Comparison of ENCODE assay signal across 30 cellular contexts in the genomic region with DNA sequence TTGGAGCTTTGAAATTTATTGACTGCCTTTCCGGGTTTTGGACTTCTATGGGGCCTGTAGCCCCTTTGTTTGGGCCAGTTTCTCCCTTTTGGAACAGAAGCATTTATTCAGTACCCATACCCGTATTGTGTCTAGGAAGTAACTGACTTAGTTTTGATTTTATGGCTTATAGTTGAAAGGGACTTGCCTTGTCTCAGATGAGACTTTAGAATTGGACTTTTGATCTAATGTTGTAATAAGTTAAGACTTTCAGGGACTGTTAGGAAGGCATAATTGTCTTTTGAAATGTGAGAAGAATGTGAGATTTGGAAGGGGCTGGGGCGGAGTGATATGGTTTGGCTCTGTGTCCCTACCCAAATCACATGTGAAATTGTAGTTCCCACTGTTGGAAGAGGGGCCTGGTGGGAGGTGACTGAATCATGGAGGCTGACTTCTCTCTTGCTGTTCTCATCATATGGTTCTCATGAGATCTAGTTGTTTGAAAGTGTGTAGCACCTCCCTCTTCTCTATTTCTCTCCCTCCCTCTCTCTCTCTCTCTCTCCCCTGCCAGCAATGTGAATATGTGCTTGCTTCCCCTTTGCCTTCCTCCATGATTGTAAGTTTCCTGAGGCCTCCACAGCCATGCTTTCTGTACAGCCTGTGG. TPM values are rescaled to one million over a fixed set of nuclear protein-coding genes. Genes with fewer than 3 reads are reported as not detected.
DNase-seq lines count a peak whose midpoint lies in the region; ATAC-seq, FAIRE-seq and TF ChIP-seq lines count a peak whose summit lies in the region.
"Had no signal": no experiment of that assay in that cellular context is flagged by ENCODE, and none has a peak within 500 bp of the region (broad histone marks: within the 10 kb centered on the region; RNA-seq: fewer than 3 reads in every experiment).

No MANE protein-coding gene starts in this region.

- H3K9me3 Mint-ChIP-seq in Calu3 (ENCODE audit: low read depth, unreplicated experiment) (no peaks in the 10 kb centered on the region), neural progenitor cell (no peaks in the 10 kb centered on the region)
- no peaks in the 10 kb centered on the region for H3K9me3 Mint-ChIP-seq in stimulated activated naive CD8-positive, alpha-beta T cell treated with anti-CD3 and anti-CD28 coated beads, Interleukin-15, amount 100 ng/mL, for 72 hours
- H3K9me3 Mint-ChIP-seq: activated T-cell treated with anti-CD3 and anti-CD28 coated beads, Interleukin-2, amount 50 U/mL, for 24 hours; CD4-positive, CD25-positive, alpha-beta regulatory T cell; central memory CD8-positive, alpha-beta T cell; T-helper 1 cell treated with Interleukin-12 subunit alpha and Interleukin-12 subunit beta and Interleukin-4 antibody, amounts not matched to agents 30 μg/mL and 1 μg/mL, for 36 hours had no signal

- H4K20me1 ChIP-seq in K562 (replicated peaks; ENCODE audit: control insufficient read depth, insufficient read depth, low read length) = no peaks in the 10 kb centered on the region
- H4K20me1 ChIP-seq in neural progenitor cell (ENCODE audit: low read depth) = no peaks in the 10 kb centered on the region

- CTCF ChIA-PET in Calu3 (lab: Charles Lee) = no interaction called here
- CTCF ChIA-PET in K562 (lab: Yijun Ruan, JAX; ENCODE audit: low intra/inter-chr PET ratio) = no interaction called here

- H3K9ac ChIP-seq in K562 (ENCODE audit: insufficient read depth in 1 of 2, low read depth in 2 of 2, low read length in 2 of 2) = no peak overlapping the region
- H3K9ac ChIP-seq in stomach smooth muscle (ENCODE audit: low read length in 2 of 2) = no peak overlapping the region
- H3K9ac ChIP-seq in neural progenitor cell = no peak overlapping the region
- H3K9ac ChIP-seq: KMS-11 had no signal

- H3K79me2 ChIP-seq in K562 (ENCODE audit: control insufficient read depth, insufficient read depth, low read length) (no peaks in the 10 kb centered on the region), neural progenitor cell (ENCODE audit: low read depth) (no peaks in the 10 kb centered on the region)

- in situ Hi-C loops in K562 (cut with MboI) = no loop called here

- intact Hi-C loops in Calu3 (cut with micrococcal nuclease; ENCODE audit: unreplicated experiment) = no loop called here
- intact Hi-C loops in K562 (cut with micrococcal nuclease) = no loop called here
- intact Hi-C loops in lower lobe of right lung (cut with DNase I) = no loop called here

- POLR2A ChIA-PET in K562 (lab: Yijun Ruan, JAX) = no interaction called here

- TF ChIP-seq CTCF in Calu3 (IDR thresholded peaks at IDR 0.05; ENCODE audit: unreplicated experiment) (no peak), K562 (IDR thresholded peaks at IDR 0.05 in 2 of 3, conservative IDR thresholded peaks at IDR 0.05 in 1 of 3; ENCODE audit: insufficient read depth in 2 of 3, low read depth in 1 of 3, low read length in 3 of 3) (no peak), gastroesophageal sphincter (IDR thresholded peaks at IDR 0.05) (no peak), lower lobe of right lung (IDR thresholded peaks at IDR 0.05) (no peak), neural progenitor cell (IDR thresholded peaks at IDR 0.05) (no peak)

- ATAC-seq in K562 = no peak
- no peak for ATAC-seq in gastroesophageal sphincter
- ATAC-seq in stimulated activated naive CD8-positive, alpha-beta T cell treated with anti-CD3 and anti-CD28 coated beads, Interleukin-15, amount 100 ng/mL, for 72 hours = no peak
- no peak for ATAC-seq in lower lobe of right lung
- ATAC-seq: naive thymus-derived CD4-positive, alpha-beta T cell; Right ventricle myocardium inferior; SK-N-SH treated with all-trans-retinoic acid at 6 μM for 48 hours had no signal

- BruUV-seq in Calu3 (replicated peaks; lab: Mats Ljungman, UMichigan) = no TSS peak
- no TSS peak for BruUV-seq in K562 (replicated peaks; lab: Mats Ljungman, UMichigan)

- H3K4me1 Mint-ChIP-seq in Calu3 (ENCODE audit: low read depth, unreplicated experiment) (peaks cover 61% of the 10 kb centered on the region), neural progenitor cell (no peaks in the 10 kb centered on the region)
- no peaks in the 10 kb centered on the region for H3K4me1 Mint-ChIP-seq in stimulated activated naive CD8-positive, alpha-beta T cell treated with anti-CD3 and anti-CD28 coated beads, Interleukin-15, amount 100 ng/mL, for 72 hours
- H3K4me1 Mint-ChIP-seq: CD4-positive, CD25-positive, alpha-beta regulatory T cell; central memory CD8-positive, alpha-beta T cell; naive thymus-derived CD4-positive, alpha-beta T cell had no signal

- H3K27me3 ChIP-seq in K562 (ENCODE audit: control insufficient read depth in 2 of 2, insufficient read depth in 2 of 2, low read length in 2 of 2) (no peaks in the 10 kb centered on the region), gastroesophageal sphincter (no peaks in the 10 kb centered on the region), stomach smooth muscle (ENCODE audit: control insufficient read depth in 1 of 2, insufficient read depth in 2 of 2, low read length in 2 of 2) (no peaks in the 10 kb centered on the region), lower lobe of right lung (ENCODE audit: low read depth) (no peaks in the 10 kb centered on the region), neural progenitor cell (no peaks in the 10 kb centered on the region)
- H3K27me3 ChIP-seq: sigmoid colon had no signal

- no peaks in the 10 kb centered on the region; the same call in 1 of the 2 replicates for H3K9me3 ChIP-seq in K562 (replicated peaks; ENCODE audit: control insufficient read depth, insufficient read depth, low read depth, low read length)
- no peaks in the 10 kb centered on the region for H3K9me3 ChIP-seq in gastroesophageal sphincter
- no peaks in the 10 kb centered on the region for H3K9me3 ChIP-seq in stomach smooth muscle (ENCODE audit: control insufficient read depth in 2 of 2, low read length in 2 of 2)
- H3K9me3 ChIP-seq in lower lobe of right lung = no peaks in the 10 kb centered on the region
- H3K9me3 ChIP-seq in neural progenitor cell (ENCODE audit: low read depth) = no peaks in the 10 kb centered on the region
- H3K9me3 ChIP-seq: left ventricle myocardium inferior, sigmoid colon had no signal

- H3K27me3 Mint-ChIP-seq in Calu3 (ENCODE audit: unreplicated experiment) = no peaks in the 10 kb centered on the region
- H3K27me3 Mint-ChIP-seq in stimulated activated naive CD8-positive, alpha-beta T cell treated with anti-CD3 and anti-CD28 coated beads, Interleukin-15, amount 100 ng/mL, for 72 hours = no peaks in the 10 kb centered on the region
- no peaks in the 10 kb centered on the region for H3K27me3 Mint-ChIP-seq in neural progenitor cell (ENCODE audit: insufficient read depth, low read depth)
- H3K27me3 Mint-ChIP-seq: activated T-cell treated with anti-CD3 and anti-CD28 coated beads, Interleukin-2, amount 50 U/mL, for 24 hours; dendritic cell treated with granulocyte-macrophage colony-stimulating factor and Interleukin-4, amounts not matched to agents 40 ng/mL and 50 ng/mL, for 4 days; progenitor cell of endocrine pancreas had no signal

- H3K4me3 Mint-ChIP-seq in Calu3 (ENCODE audit: low read depth, unreplicated experiment) (no peak overlapping the region), neural progenitor cell (no peak overlapping the region)
- H3K4me3 Mint-ChIP-seq in stimulated activated naive CD8-positive, alpha-beta T cell treated with anti-CD3 and anti-CD28 coated beads, Interleukin-15, amount 100 ng/mL, for 72 hours = no peak overlapping the region
- H3K4me3 Mint-ChIP-seq: activated T-cell treated with anti-CD3 and anti-CD28 coated beads, Interleukin-2, amount 50 U/mL, for 24 hours; CD4-positive, CD25-positive, alpha-beta regulatory T cell; central memory CD8-positive, alpha-beta T cell; dendritic cell treated with granulocyte-macrophage colony-stimulating factor and Interleukin-4, amounts not matched to agents 40 ng/mL and 50 ng/mL, for 4 days; naive thymus-derived CD4-positive, alpha-beta T cell; T-helper 1 cell treated with Interleukin-12 subunit alpha and Interleukin-12 subunit beta and Interleukin-4 antibody, amounts not matched to agents 30 μg/mL and 1 μg/mL, for 36 hours had no signal

- H3K27ac Mint-ChIP-seq in Calu3 (ENCODE audit: unreplicated experiment) (peak overlapping the region; percentile 60), neural progenitor cell (no peak overlapping the region)
- H3K27ac Mint-ChIP-seq in stimulated activated naive CD8-positive, alpha-beta T cell treated with anti-CD3 and anti-CD28 coated beads, Interleukin-15, amount 100 ng/mL, for 72 hours = peak overlapping the region in 1 of 2 donors; percentile 32
- H3K27ac Mint-ChIP-seq: activated T-cell treated with anti-CD3 and anti-CD28 coated beads, Interleukin-2, amount 50 U/mL, for 24 hours; CD4-positive, CD25-positive, alpha-beta regulatory T cell; dendritic cell treated with granulocyte-macrophage colony-stimulating factor and Interleukin-4, amounts not matched to agents 40 ng/mL and 50 ng/mL, for 4 days; naive thymus-derived CD4-positive, alpha-beta T cell; progenitor cell of endocrine pancreas; T-helper 1 cell treated with Interleukin-12 subunit alpha and Interleukin-12 subunit beta and Interleukin-4 antibody, amounts not matched to agents 30 μg/mL and 1 μg/mL, for 36 hours had no signal

- H3K9me1 ChIP-seq in K562 (ENCODE audit: control insufficient read depth, insufficient read depth, low read length) = no peaks in the 10 kb centered on the region

- H3K4me3 ChIP-seq in K562 (no peak overlapping the region), gastroesophageal sphincter (no peak overlapping the region), stomach smooth muscle (ENCODE audit: low read length in 2 of 2) (no peak overlapping the region), lower lobe of right lung (no peak overlapping the region), neural progenitor cell (no peak overlapping the region)
- H3K4me3 ChIP-seq: left ventricle myocardium inferior, sigmoid colon had no signal

- no peak for TF ChIP-seq RAD21 in K562 (CRISPR knock-in tag; conservative IDR thresholded peaks at IDR 0.05 in 1 of 2, IDR thresholded peaks at IDR 0.05 in 1 of 2)

- H3K4me1 ChIP-seq in K562 (replicated peaks in 1 of 2; ENCODE audit: control insufficient read depth in 2 of 2, insufficient read depth in 2 of 2, low read length in 2 of 2) (peaks cover 0 to 19% of the 10 kb centered on the region in 2 experiments; a peak in 4 of 5 replicates), gastroesophageal sphincter (peaks cover 31 to 81% (median 43%) of the 10 kb centered on the region in 3 donors), stomach smooth muscle (ENCODE audit: control insufficient read depth, insufficient read depth, low read length) (peaks cover 27% of the 10 kb centered on the region), lower lobe of right lung (peaks cover 45% of the 10 kb centered on the region), neural progenitor cell (no peaks in the 10 kb centered on the region)

- 0 out of 2 replicates have a peak overlapping the region, but pooled peaks have one; percentile 10 for H2AFZ ChIP-seq in K562 (ENCODE audit: low read depth, low read length)
- no peak overlapping the region for H2AFZ ChIP-seq in neural progenitor cell (replicated peaks)

- no peak for TF ChIP-seq EP300 in K562 (IDR thresholded peaks at IDR 0.05; ENCODE audit: low read length)
- TF ChIP-seq EP300 in gastroesophageal sphincter (IDR thresholded peaks at IDR 0.05) = no peak

- 67% methylated on average over 3 of the region's 3 CpGs for WGBS in K562 (ENCODE audit: insufficient coverage, low coverage, missing lambda C conversion rate)
- 93 to 95% methylated on average over 3 of the region's 3 CpGs for WGBS in gastroesophageal sphincter (ENCODE audit: low coverage in 1 of 2), 2 donors

- H3K36me3 Mint-ChIP-seq in Calu3 (ENCODE audit: insufficient read depth, unreplicated experiment) = peaks cover 4% of the 10 kb centered on the region
- no peaks in the 10 kb centered on the region for H3K36me3 Mint-ChIP-seq in neural progenitor cell
- H3K36me3 Mint-ChIP-seq: CD4-positive, CD25-positive, alpha-beta regulatory T cell had no signal

- H3K4me2 ChIP-seq in K562 (ENCODE audit: insufficient read depth, low read length) (no peak overlapping the region), neural progenitor cell (no peak overlapping the region)
- H3K4me2 ChIP-seq: KMS-11 had no signal

- FAIRE-seq in K562 (lab: Jason Lieb, UNC) = no peak
- FAIRE-seq: GM19239 had no signal

- TF ChIP-seq POLR2A in K562 (conservative IDR thresholded peaks at IDR 0.05) (no peak), gastroesophageal sphincter (IDR thresholded peaks at IDR 0.05) (no peak)

- H3K36me3 ChIP-seq in K562 (ENCODE audit: control insufficient read depth, insufficient read depth, low read length) (no peaks in the 10 kb centered on the region; the same call in 2 of the 3 replicates), gastroesophageal sphincter (no peaks in the 10 kb centered on the region), stomach smooth muscle (ENCODE audit: control insufficient read depth in 2 of 2, insufficient read depth in 2 of 2, low read length in 2 of 2) (no peaks in the 10 kb centered on the region), lower lobe of right lung (no peaks in the 10 kb centered on the region), neural progenitor cell (no peaks in the 10 kb centered on the region)
- H3K36me3 ChIP-seq: left ventricle myocardium inferior, sigmoid colon had no signal

- H3F3A ChIP-seq in neural progenitor cell (ENCODE audit: low read depth) = no peaks in the 10 kb centered on the region

- H3K27ac ChIP-seq in K562 (ENCODE audit: extremely low read depth, low read depth, low read length) (no peak overlapping the region), gastroesophageal sphincter (peak overlapping the region; percentile 21 to 95 (median 80)), stomach smooth muscle (ENCODE audit: low read length) (peak overlapping the region; percentile 11), lower lobe of right lung (no peak overlapping the region), neural progenitor cell (no peak overlapping the region)
- H3K27ac ChIP-seq: KMS-11 had no signal

- DNase-seq in Calu3 (no peak), K562 (ENCODE audit: extremely low read depth in 1 of 4, low spot score in 3 of 4) (no peak), lower lobe of right lung (no peak), neural progenitor cell (ENCODE audit: low spot score) (no peak), HuH-7 (ENCODE audit: low spot score) (no peak)
- no peak for DNase-seq in stimulated activated naive CD8-positive, alpha-beta T cell treated with anti-CD3 and anti-CD28 coated beads, Interleukin-15, amount 100 ng/mL, for 72 hours
- DNase-seq: activated CD4-positive, CD25-positive, alpha-beta regulatory T cell; activated effector memory CD4-positive, alpha-beta T cell treated with anti-CD3 and anti-CD28 coated beads, Interleukin-2, amount 50 U/mL, for 16 hours; activated T-cell treated with anti-CD3 and anti-CD28 coated beads, Interleukin-2, amount 50 U/mL, for 24 hours; AML-193; CD4-positive, CD25-positive, alpha-beta regulatory T cell; DMS 273 treated with DMSO at 0.1 percent for 48 hours; EL; islet precursor cell; left ventricle myocardium inferior; naive thymus-derived CD4-positive, alpha-beta T cell; NCI-H2029; nucleus accumbens; sigmoid colon; stimulated activated CD4-positive, alpha-beta T cell treated with anti-CD3 and anti-CD28 coated beads, Interleukin-4, amount 100 ng/mL, for 24 hours had no signal

RNA-seq across cellular contexts. Expression of a gene that starts 17.4 kb away (rescaled TPM):
- total RNA-seq in Calu3 (2022) (10.2 and 17.3 TPM in 2 replicates), K562 (2014; rRNA removed) (43.5 and 48.7 TPM in 2 replicates), K562 (2014; rRNA removed; fragmentation: Illumina TruSeq; extraction: Trizol) (82.4 and 83.2 TPM in 2 replicates), K562 (2015; rRNA removed; fragmentation: Illumina TruSeq; extraction: Trizol) (63.9 and 67.7 TPM in 2 replicates), K562 (2021) (75.9 and 80.0 TPM in 2 replicates), gastroesophageal sphincter (100 to 1,000 TPM in 3 of 4 donors, 10 to 100 TPM in 1; 81.9 to 307 (median 222) TPM), lower lobe of right lung (54.5 TPM), neural progenitor cell (ENCODE audit: low replicate concordance) (2.9 and 3.7 TPM in 2 replicates)
- 36.5 and 72.6 TPM in 2 replicates for total RNA-seq in K562 (2011; cell fraction: chromatin; rRNA removed; ENCODE audit: low replicate concordance)
- 22.3 and 25.3 TPM in 2 replicates for total RNA-seq in K562 (2011; cell fraction: nucleolus; rRNA removed)
- total RNA-seq in K562 (2011; cell fraction: nucleoplasm; rRNA removed) = 38.8 and 56.3 TPM in 2 replicates
- polyA plus RNA-seq in K562 (2011; rRNA removed) (50.5 and 180 TPM in 2 replicates), K562 (2014; fragmentation: Illumina TruSeq; extraction: Trizol) (118 and 119 TPM in 2 replicates), K562 (2014; fragmentation: Nextera tagmentation; extraction: Ambion mirVana) (10 to 100 TPM; 74.3 to 83.8 TPM), K562 (2014; rRNA removed) (86.6 and 88.7 TPM in 2 replicates)
- 36.9 and 138 TPM in 2 replicates for polyA plus RNA-seq in K562 (2011; cell fraction: cytosol; rRNA removed)
- 29.3 and 50.1 TPM in 2 replicates for polyA plus RNA-seq in K562 (2011; cell fraction: nucleus; rRNA removed)
- polyA plus RNA-seq in K562 (2012) = 65.7 and 95.2 TPM in 2 replicates
- polyA minus RNA-seq in K562 (2011; rRNA and poly(A)+ RNA removed) = 37.0 and 121 TPM in 2 replicates
- 9.2 and 47.7 TPM in 2 replicates for polyA minus RNA-seq in K562 (2011; cell fraction: cytosol; rRNA and poly(A)+ RNA removed)
- 23.7 and 26.7 TPM in 2 replicates for polyA minus RNA-seq in K562 (2011; cell fraction: nucleus; rRNA and poly(A)+ RNA removed)
- polyA plus RNA-seq: naive thymus-derived CD4-positive, alpha-beta T cell had no signal

RNA-seq across cellular contexts. Expression of a gene that starts 57.8 kb away (rescaled TPM):
- total RNA-seq in Calu3 (2022) (10.6 and 13.2 TPM in 2 replicates), K562 (2014; rRNA removed) (13.8 and 15.1 TPM in 2 replicates), K562 (2014; rRNA removed; fragmentation: Illumina TruSeq; extraction: Trizol) (28.2 and 30.5 TPM in 2 replicates), K562 (2015; rRNA removed; fragmentation: Illumina TruSeq; extraction: Trizol) (20.4 and 20.8 TPM in 2 replicates), K562 (2021) (29.4 and 31.3 TPM in 2 replicates), gastroesophageal sphincter (10 to 100 TPM; 13.5 to 48.3 (median 17.7) TPM), lower lobe of right lung (34.4 TPM), neural progenitor cell (ENCODE audit: low replicate concordance) (1.8 and 4.7 TPM in 2 replicates)
- total RNA-seq in K562 (2011; cell fraction: chromatin; rRNA removed; ENCODE audit: low replicate concordance) = 9.6 and 17.1 TPM in 2 replicates
- 5.5 and 5.8 TPM in 2 replicates for total RNA-seq in K562 (2011; cell fraction: nucleolus; rRNA removed)
- total RNA-seq in K562 (2011; cell fraction: nucleoplasm; rRNA removed) = 7.6 and 12.6 TPM in 2 replicates
- polyA plus RNA-seq in K562 (2011; rRNA removed) (27.8 and 74.0 TPM in 2 replicates), K562 (2014; fragmentation: Illumina TruSeq; extraction: Trizol) (29.9 and 30.5 TPM in 2 replicates), K562 (2014; fragmentation: Nextera tagmentation; extraction: Ambion mirVana) (10 to 100 TPM; 49.2 to 59.2 TPM), K562 (2014; rRNA removed) (29.0 and 35.4 TPM in 2 replicates)
- polyA plus RNA-seq in K562 (2011; cell fraction: cytosol; rRNA removed) = 15.3 and 30.7 TPM in 2 replicates
- polyA plus RNA-seq in K562 (2011; cell fraction: nucleus; rRNA removed) = 16.8 and 23.7 TPM in 2 replicates
- 27.7 and 32.2 TPM in 2 replicates for polyA plus RNA-seq in K562 (2012)
- 15.3 and 36.2 TPM in 2 replicates for polyA minus RNA-seq in K562 (2011; rRNA and poly(A)+ RNA removed)
- polyA minus RNA-seq in K562 (2011; cell fraction: cytosol; rRNA and poly(A)+ RNA removed) = 5.4 and 16.5 TPM in 2 replicates
- 5.4 and 5.9 TPM in 2 replicates for polyA minus RNA-seq in K562 (2011; cell fraction: nucleus; rRNA and poly(A)+ RNA removed)
- total RNA-seq: CD4-positive, CD25-positive, alpha-beta regulatory T cell had no signal
- polyA plus RNA-seq: CD4-positive, CD25-positive, alpha-beta regulatory T cell; naive thymus-derived CD4-positive, alpha-beta T cell had no signal

Comparison
In these comparisons a context has a peak if more than half of its experiments do, and no peak if none do; other contexts are left out.
1. H3K27ac ChIP-seq: peak in gastroesophageal sphincter (4 of 4) and stomach smooth muscle (single experiment); none in K562 (single experiment), lower lobe of right lung (single experiment) and neural progenitor cell (single experiment).